8 cellular contexts compared by ENCODE assay signal in genomic region chr12:98644712-98645571, GRCh38. TPM values are rescaled to one million over a fixed set of nuclear protein-coding genes. Genes with fewer than 3 reads are reported as not detected.
A peak's percentile ranks its signal among the peaks of the same experiment; 100 is the strongest.
DNase-seq lines count a peak whose midpoint lies in the region; ATAC-seq and TF ChIP-seq lines count a peak whose summit lies in the region.

Gene APAF1 (plus strand): TSS chr12:98645290. CDS start chr12:98648360, 3,070 bp downstream.
Gene IKBIP (minus strand): TSS chr12:98644788. CDS start chr12:98644701, 87 bp downstream.

- peak; percentile 74 to 86 (median 82) for TF ChIP-seq POLR2A in upper lobe of left lung (IDR thresholded peaks at IDR 0.05)

- TF ChIP-seq EP300 in upper lobe of left lung (IDR thresholded peaks at IDR 0.05), result no peak

- DNase-seq in NCI-H1694 (lab: John Stamatoyannopoulos, UW), result peak; percentile 80
- DNase-seq in amniotic epithelial cell (ENCODE audit: low read depth), result peak; percentile 93
- peak; percentile 98 for DNase-seq in left cardiac atrium
- peak; percentile 99 for DNase-seq in posterior vena cava (ENCODE audit: low spot score)
- peak; percentile 99 to 100 for DNase-seq in upper lobe of left lung

- H3K27ac ChIP-seq in upper lobe of left lung, result peak within 1 kb of the TSS; percentile 86 to 96 (median 95)

- 0% methylated on average over 40 to 46 of the region's 91 CpGs for WGBS in upper lobe of left lung, 2 donors

- H3K36me3 ChIP-seq in upper lobe of left lung, result peaks cover 6 to 17% (median 8%) of the 10 kb centered on the region in 4 donors

- intact Hi-C loops in T-helper 1 cell treated with Interleukin-12 subunit alpha and Interleukin-12 subunit beta and Interleukin-4 antibody, amounts not matched to agents 30 ng/mL and 1 ng/mL, for 36 hours (cut with micrococcal nuclease), result loop anchor here (1.0 to 5.0 kb wide), 13 partner anchors 9 to 1738 kb away; partner anchors contain the start of genes ACTR6, BLTP3B, DEPDC4 and NEDD1
- intact Hi-C loops in left cardiac atrium (cut with DNase I), result loop anchor here in 1 of 2 donors (5.0 kb wide), 2 partner anchors 53 to 153 kb away; partner anchors contain the start of gene SLC25A3
- intact Hi-C loops in posterior vena cava (cut with DNase I), result loop anchor here (10.0 kb wide), 1 partner anchor 50 kb away; the partner anchor contains the start of gene SLC25A3 (in 2 of the 2)

- no peaks in the 10 kb centered on the region for H3K9me3 ChIP-seq in upper lobe of left lung

- peak within 1 kb of the TSS; percentile 78 to 99 (median 88) for H3K4me3 ChIP-seq in upper lobe of left lung

- TF ChIP-seq CTCF in upper lobe of left lung (IDR thresholded peaks at IDR 0.05), result peak in 1 of 6 experiments; percentile 20

- ATAC-seq in GM18498 (IDR thresholded peaks at IDR 0.05; ENCODE audit: unreplicated experiment) (peak; percentile 89), HG02885 (IDR thresholded peaks at IDR 0.05; ENCODE audit: poor library complexity, unreplicated experiment) (peak; percentile 86), left cardiac atrium (peak; percentile 98 to 99), upper lobe of left lung (ENCODE audit: low FRiP score in 2 of 2) (peak; percentile 98 to 99)

- H3K4me1 ChIP-seq in upper lobe of left lung, result peaks cover 7 to 27% (median 16%) of the 10 kb centered on the region in 4 donors

- no peaks in the 10 kb centered on the region for H3K27me3 ChIP-seq in upper lobe of left lung

RNA-seq across cellular contexts. Expression of gene APAF1, which starts in this region (rescaled TPM):
- 27.5 and 32.0 TPM in 2 replicates for total RNA-seq in T-helper 1 cell treated with Interleukin-12 subunit alpha and Interleukin-12 subunit beta and Interleukin-4 antibody, amounts not matched to agents 30 ng/mL and 1 ng/mL, for 36 hours
- total RNA-seq in left cardiac atrium, result 1 to 10 TPM; 6.2 to 7.8 TPM
- total RNA-seq in posterior vena cava, result 10 to 100 TPM; 11.5 to 13.0 TPM
- total RNA-seq in upper lobe of left lung, result 10 to 100 TPM; 11.1 to 25.9 (median 17.7) TPM

RNA-seq across cellular contexts. Expression of gene IKBIP, which starts in this region (rescaled TPM):
- total RNA-seq in T-helper 1 cell treated with Interleukin-12 subunit alpha and Interleukin-12 subunit beta and Interleukin-4 antibody, amounts not matched to agents 30 ng/mL and 1 ng/mL, for 36 hours, result 23.2 and 24.7 TPM in 2 replicates
- total RNA-seq in left cardiac atrium, result 10 to 100 TPM in 1 of 2 donors, 1 to 10 TPM in 1; 9.2 to 12.1 TPM
- 10 to 100 TPM; 17.5 to 25.9 TPM for total RNA-seq in posterior vena cava
- 10 to 100 TPM in 3 of 6 donors, 1 to 10 TPM in 3; 1.0 to 17.8 (median 11.2) TPM for total RNA-seq in upper lobe of left lung

Comparison
In these comparisons a context has a peak if more than half of its experiments do, and no peak if none do; other contexts are left out.
1. Peak in every context shown above with its lines: DNase-seq, ATAC-seq, H3K4me3 ChIP-seq and H3K27ac ChIP-seq.